Comparison of ENCODE assay signal across 28 cellular contexts in genomic region chr20:50219520-50220086, GRCh38. TPM values are rescaled to one million over a fixed set of nuclear protein-coding genes. Genes with fewer than 3 reads are reported as not detected.
DNase-seq lines count a peak whose midpoint lies in the region; ATAC-seq and TF ChIP-seq lines count a peak whose summit lies in the region.
"Had no signal": no experiment of that assay in that cellular context is flagged by ENCODE, and none has a peak within 500 bp of the region (broad histone marks: within the 10 kb centered on the region; RNA-seq: fewer than 3 reads in every experiment).

No MANE protein-coding gene starts in this region.

- no peak overlapping the region for H2AFZ ChIP-seq in neural progenitor cell (replicated peaks)

- ATAC-seq in central memory CD8-positive, alpha-beta T cell (replicated peaks; ENCODE audit: extremely low read depth, poor library complexity, severe bottlenecking), result no peak
- no peak for ATAC-seq in upper lobe of left lung (ENCODE audit: low FRiP score in 2 of 2)
- no peak for ATAC-seq in GM19035 (IDR thresholded peaks at IDR 0.05; ENCODE audit: unreplicated experiment)
- ATAC-seq: esophagus mucosa, left ventricle myocardium superior had no signal

- H3K9me3 ChIP-seq in MG63 (0 out of 2 replicates have a peak, but pooled peaks cover 3% of the 10 kb centered on the region), neural progenitor cell (ENCODE audit: low read depth) (no peaks in the 10 kb centered on the region), upper lobe of left lung (no peaks in the 10 kb centered on the region)
- H3K9me3 ChIP-seq: SJSA1 had no signal

- no peak for TF ChIP-seq CTCF in neural progenitor cell (IDR thresholded peaks at IDR 0.05)
- TF ChIP-seq CTCF in upper lobe of left lung (IDR thresholded peaks at IDR 0.05), result no peak

- H3K4me3 ChIP-seq in MG63 (no peak overlapping the region), neural progenitor cell (no peak overlapping the region), upper lobe of left lung (no peak overlapping the region)
- H3K4me3 ChIP-seq: SJSA1 had no signal

- TF ChIP-seq POLR2A in upper lobe of left lung (IDR thresholded peaks at IDR 0.05), result no peak

- no peak overlapping the region for H3K4me3 Mint-ChIP-seq in central memory CD8-positive, alpha-beta T cell
- peak overlapping the region; percentile 24 for H3K4me3 Mint-ChIP-seq in neural progenitor cell
- H3K4me3 Mint-ChIP-seq: activated naive CD4-positive, alpha-beta T cell treated with anti-CD3 and anti-CD28 coated beads, Interleukin-2, amount 50 U/mL, for 24 hours; endodermal cell; mesothelial cell of epicardium; stimulated activated naive CD8-positive, alpha-beta T cell treated with anti-CD3 and anti-CD28 coated beads, Interleukin-15, Interleukin-2, amounts not matched to agents 100 ng/mL and 50 ng/mL, for 24 hours had no signal

- no peaks in the 10 kb centered on the region for H3K4me1 Mint-ChIP-seq in central memory CD8-positive, alpha-beta T cell
- peaks cover 8% of the 10 kb centered on the region for H3K4me1 Mint-ChIP-seq in neural progenitor cell
- H3K4me1 Mint-ChIP-seq: activated naive CD4-positive, alpha-beta T cell treated with anti-CD3 and anti-CD28 coated beads, Interleukin-2, amount 50 U/mL, for 24 hours had no signal

- no peak overlapping the region for H3K9ac ChIP-seq in neural progenitor cell

- H3K36me3 Mint-ChIP-seq in central memory CD8-positive, alpha-beta T cell (ENCODE audit: insufficient read depth), result no peaks in the 10 kb centered on the region
- H3K36me3 Mint-ChIP-seq in neural progenitor cell, result no peaks in the 10 kb centered on the region
- H3K36me3 Mint-ChIP-seq: activated naive CD4-positive, alpha-beta T cell treated with anti-CD3 and anti-CD28 coated beads, Interleukin-2, amount 50 U/mL, for 24 hours; mesothelial cell of epicardium had no signal

- H3K27ac Mint-ChIP-seq in central memory CD8-positive, alpha-beta T cell (ENCODE audit: low read depth), result peak overlapping the region; percentile 41
- no peak overlapping the region for H3K27ac Mint-ChIP-seq in neural progenitor cell
- H3K27ac Mint-ChIP-seq: activated naive CD4-positive, alpha-beta T cell treated with anti-CD3 and anti-CD28 coated beads, Interleukin-2, amount 50 U/mL, for 24 hours; activated T-helper 2 cell treated with anti-CD3 and anti-CD28 coated beads, Interferon-gamma antibody, Interleukin-2, Interleukin-4, amounts not matched to agents 10 μg/mL and 5 μg/mL and 100 μg/mL, durations not matched to agents 14 hours and 24 hours and 36 hours; mesothelial cell of epicardium; stimulated activated naive CD8-positive, alpha-beta T cell treated with anti-CD3 and anti-CD28 coated beads, Interleukin-15, Interleukin-2, amounts not matched to agents 100 ng/mL and 50 ng/mL, for 24 hours had no signal

- H3K36me3 ChIP-seq in MG63 (no peaks in the 10 kb centered on the region), neural progenitor cell (no peaks in the 10 kb centered on the region), upper lobe of left lung (no peaks in the 10 kb centered on the region)
- H3K36me3 ChIP-seq: SJSA1 had no signal

- 69 to 76% methylated on average over 5 to 6 of the region's 6 CpGs for WGBS in upper lobe of left lung, 2 donors

- no peaks in the 10 kb centered on the region for H3K79me2 ChIP-seq in neural progenitor cell (ENCODE audit: low read depth)

- no peaks in the 10 kb centered on the region for H4K20me1 ChIP-seq in neural progenitor cell (ENCODE audit: low read depth)

- H3K9me3 Mint-ChIP-seq in central memory CD8-positive, alpha-beta T cell, result no peaks in the 10 kb centered on the region
- no peaks in the 10 kb centered on the region for H3K9me3 Mint-ChIP-seq in neural progenitor cell
- H3K9me3 Mint-ChIP-seq: activated naive CD4-positive, alpha-beta T cell treated with anti-CD3 and anti-CD28 coated beads, Interleukin-2, amount 50 U/mL, for 24 hours; mesothelial cell of epicardium; stimulated activated naive CD8-positive, alpha-beta T cell treated with anti-CD3 and anti-CD28 coated beads, Interleukin-15, Interleukin-2, amounts not matched to agents 100 ng/mL and 50 ng/mL, for 24 hours had no signal

- DNase-seq in MG63 (peak; percentile 45), neural progenitor cell (ENCODE audit: low spot score) (no peak), upper lobe of left lung (no peak), dedifferentiated amniotic fluid mesenchymal stem cell (ENCODE audit: extremely low spot score) (no peak)
- no peak for DNase-seq in central memory CD8-positive, alpha-beta T cell (ENCODE audit: low spot score in 2 of 2)
- no peak for DNase-seq in stimulated activated naive CD4-positive, alpha-beta T cell treated with Interleukin-2 at 50 U/mL for 16 hours (lab: John Stamatoyannopoulos, UW)
- DNase-seq: activated CD4-positive, alpha-beta T cell treated with anti-CD3 and anti-CD28 coated beads for 4 hours; activated T-cell treated with anti-CD3 and anti-CD28 coated beads for 4 hours; amygdala; DMS79; foreskin fibroblast; KG1; left ventricle myocardium superior; MM.1S; NCI-H1930; NCI-H510A treated with DMSO at 0.1 percent for 48 hours; occipital lobe; T1000 had no signal

- H3K27me3 ChIP-seq in MG63 (no peaks in the 10 kb centered on the region), neural progenitor cell (no peaks in the 10 kb centered on the region), upper lobe of left lung (no peaks in the 10 kb centered on the region)
- H3K27me3 ChIP-seq: SJSA1 had no signal

- H3K27ac ChIP-seq in neural progenitor cell (no peak overlapping the region), upper lobe of left lung (peak overlapping the region; percentile 67 to 86 (median 79))
- H3K27ac ChIP-seq: C4-2B, SJSA1, VCaP had no signal

- H3K4me1 ChIP-seq in neural progenitor cell (peaks cover 17% of the 10 kb centered on the region), upper lobe of left lung (peaks cover 5 to 35% (median 17%) of the 10 kb centered on the region in 4 donors)

- peaks cover 20% of the 10 kb centered on the region for H3K27me3 Mint-ChIP-seq in central memory CD8-positive, alpha-beta T cell
- H3K27me3 Mint-ChIP-seq in neural progenitor cell (ENCODE audit: insufficient read depth, low read depth), result peaks cover 4% of the 10 kb centered on the region
- H3K27me3 Mint-ChIP-seq: activated naive CD4-positive, alpha-beta T cell treated with anti-CD3 and anti-CD28 coated beads, Interleukin-2, amount 50 U/mL, for 24 hours had no signal

- no peaks in the 10 kb centered on the region for H3F3A ChIP-seq in neural progenitor cell (ENCODE audit: low read depth)

- TF ChIP-seq EP300 in upper lobe of left lung (IDR thresholded peaks at IDR 0.05), result no peak

- H3K4me2 ChIP-seq in neural progenitor cell, result no peak overlapping the region

RNA-seq across cellular contexts. Expression of gene CEBPB, which starts 29.0 kb away (rescaled TPM):
- total RNA-seq in MG63 (2014; rRNA removed; shearing (Covaris generic); ENCODE audit: low replicate concordance), result 22.5 and 46.5 TPM in 2 replicates
- total RNA-seq in neural progenitor cell (ENCODE audit: low replicate concordance) (1.8 and 2.9 TPM in 2 replicates), upper lobe of left lung (100 to 1,000 TPM; 161 to 411 (median 292) TPM)
